Comparison of ENCODE assay signal across 8 cellular contexts in genomic region chr2:184598313-184599053, GRCh38. TPM values are rescaled to one million over a fixed set of nuclear protein-coding genes. Genes with fewer than 3 reads are reported as not detected.
DNase-seq lines count a peak whose midpoint lies in the region; ATAC-seq and TF ChIP-seq lines count a peak whose summit lies in the region.

ZNF804A (plus strand) TSS chr2:184598529; CDS start chr2:184598960, 431 bp downstream.

- peaks cover 3% of the 10 kb centered on the region for H3K27me3 ChIP-seq in CD8-positive, alpha-beta memory T cell (ENCODE audit: insufficient read depth, low read length, poor library complexity, severe bottlenecking)
- peaks cover 44% of the 10 kb centered on the region for H3K27me3 ChIP-seq in foreskin keratinocyte

- H3K9me3 Mint-ChIP-seq in CD8-positive, alpha-beta memory T cell = peaks cover 0 to 16% (median 6%) of the 10 kb centered on the region in 5 donors
- H3K9me3 Mint-ChIP-seq in natural killer cell = peaks cover 0 to 3% of the 10 kb centered on the region in 2 donors

- H3K36me3 Mint-ChIP-seq in CD8-positive, alpha-beta memory T cell = no peaks in the 10 kb centered on the region
- H3K36me3 Mint-ChIP-seq in natural killer cell = peaks cover 19% of the 10 kb centered on the region

- no peak within 1 kb of the TSS for H3K4me3 ChIP-seq in CD8-positive, alpha-beta memory T cell (ENCODE audit: low read length)

- H3K4me1 ChIP-seq in CD8-positive, alpha-beta memory T cell (ENCODE audit: insufficient read depth, low read length) = no peaks in the 10 kb centered on the region
- H3K4me1 ChIP-seq in foreskin keratinocyte = no peaks in the 10 kb centered on the region

- CTCF ChIA-PET in CD8-positive, alpha-beta memory T cell (lab: Charles Lee) = no interaction called here

- H3K27ac ChIP-seq in CD8-positive, alpha-beta memory T cell (ENCODE audit: low read depth, low read length) = no peak within 1 kb of the TSS
- no peak within 1 kb of the TSS for H3K27ac ChIP-seq in foreskin keratinocyte

- no peak for DNase-seq in CD8-positive, alpha-beta memory T cell
- DNase-seq in NCI-H2227 treated with DMSO at 0.1 percent for 48 hours (lab: John Stamatoyannopoulos, UW) (peak; percentile 76), foreskin keratinocyte (peak in 1 of 2 donors; percentile 4), natural killer cell (peak; percentile 16), AML-193 (lab: John Stamatoyannopoulos, UW) (no peak)
- DNase-seq in activated CD8-positive, alpha-beta memory T cell treated with anti-CD3 and anti-CD28 coated beads, Interleukin-2, amount 50 U/mL, for 48 hours = peak; percentile 50

- H3K4me3 Mint-ChIP-seq in CD8-positive, alpha-beta memory T cell = peak within 1 kb of the TSS in 5 of 7 donors; percentile 22 to 43 (median 39)
- peak within 1 kb of the TSS; percentile 45 for H3K4me3 Mint-ChIP-seq in natural killer cell

- no peaks in the 10 kb centered on the region for H3K9me3 ChIP-seq in CD8-positive, alpha-beta memory T cell (ENCODE audit: low read length)

- in situ Hi-C loops in GM18951 (cut with MboI; ENCODE audit: low sequenced_read_pairs, unreplicated experiment) = no loop called here

- peak; percentile 99 for TF ChIP-seq POLR2A in GM18951 (IDR thresholded peaks at IDR 0.05; ENCODE audit: extremely low read depth, insufficient read depth, insufficient read length)

- H3K36me3 ChIP-seq in CD8-positive, alpha-beta memory T cell (ENCODE audit: insufficient read depth, low read length) = no peaks in the 10 kb centered on the region

- POLR2A ChIA-PET in CD8-positive, alpha-beta memory T cell (lab: Charles Lee) = no interaction called here

- peak; percentile 88 for ATAC-seq in HG03045 (IDR thresholded peaks at IDR 0.05; ENCODE audit: unreplicated experiment)
- peak; percentile 83 for ATAC-seq in foreskin keratinocyte
- ATAC-seq in natural killer cell = peak in 2 of 3 donors; percentile 50 to 65

- H3K4me1 Mint-ChIP-seq in CD8-positive, alpha-beta memory T cell = peaks cover 4 to 15% (median 15%) of the 10 kb centered on the region in 3 donors
- no peaks in the 10 kb centered on the region for H3K4me1 Mint-ChIP-seq in natural killer cell

- intact Hi-C loops in natural killer cell (cut with micrococcal nuclease) = no loop called here

- H3K27me3 Mint-ChIP-seq in CD8-positive, alpha-beta memory T cell = peaks cover 18 to 41% of the 10 kb centered on the region in 2 donors
- H3K27me3 Mint-ChIP-seq in natural killer cell (ENCODE audit: low read depth in 2 of 2) = peaks cover 24 to 39% of the 10 kb centered on the region in 2 donors

- TF ChIP-seq CTCF in foreskin keratinocyte (conservative IDR thresholded peaks at IDR 0.05) (no peak), natural killer cell (IDR thresholded peaks at IDR 0.05) (no peak)

- H3K27ac Mint-ChIP-seq in CD8-positive, alpha-beta memory T cell = no peak within 1 kb of the TSS
- no peak within 1 kb of the TSS for H3K27ac Mint-ChIP-seq in natural killer cell

RNA-seq across cellular contexts. Expression of gene ZNF804A, which starts in this region (rescaled TPM):
- total RNA-seq in CD8-positive, alpha-beta memory T cell = not detected
- not detected for polyA plus RNA-seq in CD8-positive, alpha-beta memory T cell
- not detected in 2 replicates for total RNA-seq in foreskin keratinocyte
- polyA plus RNA-seq in foreskin keratinocyte = not detected in 2 replicates
- under 1 TPM in 2 of 3 donors, not detected in 1; 0.12 to 0.25 TPM for total RNA-seq in natural killer cell

Comparison
In these comparisons a context has a peak if more than half of its experiments do, and no peak if none do; other contexts are left out.
1. Peak in ATAC-seq in foreskin keratinocyte; RNA of the gene not detected or under 1 TPM.
2. Peak in DNase-seq and ATAC-seq in natural killer cell; RNA of the gene not detected or under 1 TPM.
3. DNase-seq: peak in NCI-H2227 treated with DMSO at 0.1 percent for 48 hours (single experiment) and activated CD8-positive, alpha-beta memory T cell treated with anti-CD3 and anti-CD28 coated beads, Interleukin-2, amount 50 U/mL, for 48 hours (single experiment); none in CD8-positive, alpha-beta memory T cell (0 of 5) and AML-193 (0 of 2).
4. Peak in every context shown above with its lines, with median percentiles within 50 percentile points of each other: ATAC-seq.